Comparison of ENCODE assay signal across 12 cellular contexts in the genomic region with DNA sequence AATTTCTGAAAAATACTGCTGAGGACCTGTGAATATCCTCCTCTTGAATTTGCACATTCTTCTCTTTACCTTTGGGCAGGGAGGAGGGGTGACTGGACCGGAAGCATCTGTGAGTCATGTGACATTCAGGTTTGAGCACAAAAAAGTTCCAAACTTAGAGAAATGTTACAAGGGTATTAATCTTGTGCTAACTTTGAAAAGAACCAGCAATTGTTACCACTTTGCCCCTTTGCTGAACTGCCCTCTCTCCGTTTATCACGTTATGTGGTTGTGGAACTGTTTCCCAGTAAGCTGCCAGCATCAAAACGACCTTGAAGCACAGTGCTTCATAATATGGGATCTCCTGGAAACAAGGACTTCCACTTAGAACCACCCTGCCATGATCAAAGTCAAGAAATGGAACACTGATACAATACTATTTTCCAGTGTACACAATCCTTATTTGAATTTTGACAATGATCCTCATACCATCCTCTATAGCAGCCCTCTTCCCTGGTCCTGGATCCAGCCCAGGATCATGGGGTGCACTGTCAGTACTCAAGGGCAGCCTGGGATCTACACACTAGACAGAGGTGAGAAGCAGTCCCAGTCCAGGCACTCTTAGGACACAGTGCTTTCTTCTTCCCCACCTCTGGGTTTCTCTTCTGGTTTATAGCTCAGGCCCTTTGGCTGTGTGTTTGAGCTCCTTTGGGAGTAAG. TPM values are rescaled to one million over a fixed set of nuclear protein-coding genes. Genes with fewer than 3 reads are reported as not detected.
DNase-seq lines count a peak whose midpoint lies in the region; ATAC-seq and TF ChIP-seq lines count a peak whose summit lies in the region.
"Had no signal": no experiment of that assay in that cellular context is flagged by ENCODE, and none has a peak within 500 bp of the region (broad histone marks: within the 10 kb centered on the region; RNA-seq: fewer than 3 reads in every experiment).

No MANE protein-coding gene starts in this region.

- peak overlapping the region; percentile 58 for H3K4me3 Mint-ChIP-seq in activated naive CD4-positive, alpha-beta T cell treated with anti-CD3 and anti-CD28 coated beads, Interleukin-2, amount 50 U/mL, for 24 hours
- H3K4me3 Mint-ChIP-seq: GM23338 had no signal

- no peaks in the 10 kb centered on the region for H3K9me3 Mint-ChIP-seq in activated naive CD4-positive, alpha-beta T cell treated with anti-CD3 and anti-CD28 coated beads, Interleukin-2, amount 50 U/mL, for 24 hours
- H3K9me3 Mint-ChIP-seq: GM23338; T-helper 2 cell treated with Interferon-gamma antibody and Interleukin-4, amounts not matched to agents 5 μg/mL and 100 μg/mL, for 36 hours had no signal

- peaks cover 54% of the 10 kb centered on the region for H3K4me1 Mint-ChIP-seq in activated naive CD4-positive, alpha-beta T cell treated with anti-CD3 and anti-CD28 coated beads, Interleukin-2, amount 50 U/mL, for 24 hours

- H3K27ac Mint-ChIP-seq in activated naive CD4-positive, alpha-beta T cell treated with anti-CD3 and anti-CD28 coated beads, Interleukin-2, amount 50 U/mL, for 24 hours, result peak overlapping the region; percentile 46
- H3K27ac Mint-ChIP-seq: GM23338 had no signal

- peak overlapping the region; percentile 76 for H3K27ac ChIP-seq in OCI-LY1 (ENCODE audit: low read depth, low read length, poor library complexity, severe bottlenecking)

- H3K36me3 ChIP-seq in OCI-LY1 (ENCODE audit: insufficient read depth, low read length) (no peaks in the 10 kb centered on the region), mucosa of descending colon (ENCODE audit: low read depth) (no peaks in the 10 kb centered on the region)

- no peak overlapping the region for H2AFZ ChIP-seq in OCI-LY1 (ENCODE audit: low read length)
- H2AFZ ChIP-seq: GM23338 had no signal

- no peaks in the 10 kb centered on the region for H4K20me1 ChIP-seq in OCI-LY1 (ENCODE audit: insufficient read depth, low read length)

- no peak overlapping the region for H3K4me3 ChIP-seq in OCI-LY1 (ENCODE audit: low read depth, low read length, poor library complexity, severe bottlenecking)
- no peak overlapping the region for H3K4me3 ChIP-seq in mucosa of descending colon
- H3K4me3 ChIP-seq: GM23338, skin epidermis had no signal

- TF ChIP-seq CTCF in OCI-LY1 (IDR thresholded peaks at IDR 0.05; ENCODE audit: low read length) (no peak), mucosa of descending colon (IDR thresholded peaks at IDR 0.05) (no peak)

- no peaks in the 10 kb centered on the region for H3K79me2 ChIP-seq in OCI-LY1 (ENCODE audit: insufficient read depth, low read length)

- H3K9ac ChIP-seq in OCI-LY1 (ENCODE audit: low read length), result peak overlapping the region; percentile 32

- H3K27me3 Mint-ChIP-seq in activated naive CD4-positive, alpha-beta T cell treated with anti-CD3 and anti-CD28 coated beads, Interleukin-2, amount 50 U/mL, for 24 hours, result no peaks in the 10 kb centered on the region

- H3K4me1 ChIP-seq in OCI-LY1 (ENCODE audit: insufficient read depth, low read length, severe bottlenecking) (peaks cover 27% of the 10 kb centered on the region), mucosa of descending colon (ENCODE audit: low read depth) (no peaks in the 10 kb centered on the region)

- intact Hi-C loops in mucosa of descending colon (cut with DNase I, micrococcal nuclease), result no loop called here

- DNase-seq in mucosa of descending colon (no peak), NCI-H1694 treated with DMSO at 0.1 percent for 48 hours (lab: John Stamatoyannopoulos, UW) (no peak), NCI-H1930 (lab: John Stamatoyannopoulos, UW) (no peak)
- DNase-seq in stimulated activated naive CD4-positive, alpha-beta T cell treated with Interleukin-2 at 50 U/mL for 16 hours (lab: John Stamatoyannopoulos, UW), result no peak
- DNase-seq: activated gamma-delta T cell treated with Interleukin-2 at 50 U/mL for 16 hours, NCI-H510A had no signal

- no peaks in the 10 kb centered on the region for H3F3A ChIP-seq in OCI-LY1 (ENCODE audit: insufficient read depth, low read length)

- H3K36me3 Mint-ChIP-seq in activated naive CD4-positive, alpha-beta T cell treated with anti-CD3 and anti-CD28 coated beads, Interleukin-2, amount 50 U/mL, for 24 hours, result no peaks in the 10 kb centered on the region

- H3K27me3 ChIP-seq in OCI-LY1 (ENCODE audit: insufficient read depth, low read length), result no peaks in the 10 kb centered on the region

- no peaks in the 10 kb centered on the region for H3K9me3 ChIP-seq in OCI-LY1 (ENCODE audit: low read length)
- no peaks in the 10 kb centered on the region for H3K9me3 ChIP-seq in mucosa of descending colon

- H3K4me2 ChIP-seq in OCI-LY1 (ENCODE audit: low read length), result peak overlapping the region; percentile 42; the same call in 1 of the 2 replicates
- H3K4me2 ChIP-seq: GM23338 had no signal

- H3K9me2 ChIP-seq in OCI-LY1 (ENCODE audit: low read depth, low read length), result no peaks in the 10 kb centered on the region

- peak; percentile 43 for ATAC-seq in GM18868 (IDR thresholded peaks at IDR 0.05; ENCODE audit: unreplicated experiment)
- ATAC-seq in mucosa of descending colon, result peak; percentile 6
- ATAC-seq: GM23338 had no signal

RNA-seq across cellular contexts. Expression of a gene that starts 2.3 kb away (rescaled TPM):
- total RNA-seq in mucosa of descending colon, result not detected
- total RNA-seq: GM23338 had no signal

RNA-seq across cellular contexts. Expression of a gene that starts 9.9 kb away (rescaled TPM):
- 100 to 1,000 TPM; 269 to 272 (median 271) TPM for total RNA-seq in mucosa of descending colon

RNA-seq across cellular contexts. Expression of a gene that starts 15.2 kb away (rescaled TPM):
- total RNA-seq in mucosa of descending colon, result 10 to 100 TPM; 65.4 to 76.1 (median 71.3) TPM

RNA-seq across cellular contexts. Expression of a gene that starts 25.6 kb away (rescaled TPM):
- 100 to 1,000 TPM in 2 of 3 donors, 10 to 100 TPM in 1; 82.3 to 142 (median 121) TPM for total RNA-seq in mucosa of descending colon

RNA-seq across cellular contexts. Expression of a gene that starts 35.9 kb away (rescaled TPM):
- total RNA-seq in mucosa of descending colon, result 10 to 100 TPM; 47.9 to 51.7 (median 50.0) TPM
